Comparison of ENCODE assay signal across 33 cellular contexts in genomic region chr3:169990431-169990830, GRCh38. TPM values are rescaled to one million over a fixed set of nuclear protein-coding genes. Genes with fewer than 3 reads are reported as not detected.
"Had no signal": no experiment of that assay in that cellular context is flagged by ENCODE, and none has a peak within 500 bp of the region (broad histone marks: within the 10 kb centered on the region; RNA-seq: fewer than 3 reads in every experiment).

No MANE protein-coding gene starts in this region.

- H3K27ac ChIP-seq: cardiac muscle cell, PC-9, WERI-Rb-1 had no signal

- H3K4me1 Mint-ChIP-seq: activated CD4-positive, alpha-beta memory T cell treated with anti-CD3 and anti-CD28 coated beads, Interleukin-2, amount 10 ng/mL, durations not matched to agents 7 days and 5 days; activated CD8-positive, alpha-beta memory T cell treated with anti-CD3 and anti-CD28 coated beads, Interleukin-2, amount 10 ng/mL, durations not matched to agents 7 days and 5 days; activated naive CD8-positive, alpha-beta T cell treated with anti-CD3 and anti-CD28 coated beads, Interleukin-2, amount 10 ng/mL, durations not matched to agents 7 days and 5 days; activated T-helper 17 cell treated with anti-CD3 and anti-CD28 coated beads, Interleukin-2, amount 50 U/mL, for 72 hours had no signal

- H3K4me3 ChIP-seq: cardiac muscle cell, PC-9 had no signal

- H3K4me3 Mint-ChIP-seq: activated CD4-positive, alpha-beta memory T cell treated with anti-CD3 and anti-CD28 coated beads, Interleukin-2, amount 10 ng/mL, durations not matched to agents 7 days and 5 days; activated CD8-positive, alpha-beta memory T cell treated with anti-CD3 and anti-CD28 coated beads, Interleukin-2, amount 10 ng/mL, durations not matched to agents 7 days and 5 days; activated naive CD8-positive, alpha-beta T cell treated with anti-CD3 and anti-CD28 coated beads, Interleukin-2, amount 10 ng/mL, durations not matched to agents 7 days and 5 days; activated T-cell treated with anti-CD3 and anti-CD28 coated beads, Interleukin-2, amount 50 U/mL, for 72 hours; activated T-helper 17 cell treated with anti-CD3 and anti-CD28 coated beads, Interleukin-2, amount 50 U/mL, for 72 hours; central memory CD8-positive, alpha-beta T cell had no signal

- H3K27me3 ChIP-seq: cardiac muscle cell had no signal

- H3K9me3 Mint-ChIP-seq: activated CD4-positive, alpha-beta memory T cell treated with anti-CD3 and anti-CD28 coated beads, Interleukin-2, amount 10 ng/mL, durations not matched to agents 7 days and 5 days; activated naive CD8-positive, alpha-beta T cell treated with anti-CD3 and anti-CD28 coated beads, Interleukin-2, amount 10 ng/mL, durations not matched to agents 7 days and 5 days; activated T-cell treated with anti-CD3 and anti-CD28 coated beads, Interleukin-2, amount 50 U/mL, for 72 hours; activated T-helper 17 cell treated with anti-CD3 and anti-CD28 coated beads, Interleukin-2, amount 50 U/mL, for 72 hours; central memory CD8-positive, alpha-beta T cell had no signal

- H3K4me2 ChIP-seq: PC-9 had no signal

- H2AFZ ChIP-seq: PC-9 had no signal

- DNase-seq: activated CD4-positive, alpha-beta memory T cell treated with anti-CD3 and anti-CD28 coated beads, Interleukin-2, amount 10 ng/mL, durations not matched to agents 7 days and 5 days; activated CD4-positive, alpha-beta T cell treated with anti-CD3 and anti-CD28 coated beads for 1 hour; activated CD4-positive, alpha-beta T cell treated with anti-CD3 and anti-CD28 coated beads for 48 hours; activated CD4-positive, CD25-positive, alpha-beta regulatory T cell; activated CD8-positive, alpha-beta memory T cell treated with anti-CD3 and anti-CD28 coated beads for 24 hours; activated CD8-positive, alpha-beta memory T cell treated with anti-CD3 and anti-CD28 coated beads, Interleukin-2, amount 10 ng/mL, durations not matched to agents 7 days and 5 days; activated CD8-positive, alpha-beta memory T cell treated with anti-CD3 and anti-CD28 coated beads, Interleukin-2, amount 50 U/mL, for 48 hours; activated effector memory CD4-positive, alpha-beta T cell treated with anti-CD3 and anti-CD28 coated beads, Interleukin-2, amount 50 U/mL, for 16 hours; activated naive CD4-positive, alpha-beta T cell; activated naive CD4-positive, alpha-beta T cell treated with anti-CD3 and anti-CD28 coated beads, Interleukin-2, amount 50 U/mL, for 16 hours; activated naive CD8-positive, alpha-beta T cell treated with anti-CD3 and anti-CD28 coated beads, Interleukin-2, amount 10 ng/mL, durations not matched to agents 7 days and 5 days; activated T-cell treated with anti-CD3 and anti-CD28 coated beads, Interleukin-2, amount 50 U/mL, for 72 hours; amniotic stem cell; aorta; MM.1S; MV-4-11; NCI-H1092; NCI-H1436 treated with DMSO at 0.1 percent for 48 hours; NCI-H1694 treated with DMSO at 0.1 percent for 48 hours; NCI-H2029; NCI-H345; NCI-H524 treated with DMSO at 0.1 percent for 48 hours; NK-92 treated with Interleukin-12 subunit alpha and Interleukin-12 subunit beta, amount 100 ng/mL, for 24 hours; PC-9; Right ventricle myocardium superior; SW 1271; T-helper 1 cell; T-helper 2 cell; T-helper 9 cell; WERI-Rb-1 had no signal

- ATAC-seq: activated CD8-positive, alpha-beta memory T cell treated with anti-CD3 and anti-CD28 coated beads, Interleukin-2, amount 10 ng/mL, durations not matched to agents 7 days and 5 days; activated T-cell treated with anti-CD3 and anti-CD28 coated beads, Interleukin-2, amount 50 U/mL, for 72 hours; activated T-helper 17 cell treated with anti-CD3 and anti-CD28 coated beads, Interleukin-2, amount 50 U/mL, for 72 hours had no signal

- H3K27ac Mint-ChIP-seq: activated CD8-positive, alpha-beta memory T cell treated with anti-CD3 and anti-CD28 coated beads, Interleukin-2, amount 10 ng/mL, durations not matched to agents 7 days and 5 days; activated naive CD8-positive, alpha-beta T cell treated with anti-CD3 and anti-CD28 coated beads, Interleukin-2, amount 10 ng/mL, durations not matched to agents 7 days and 5 days had no signal

RNA-seq across cellular contexts. Expression of gene GPR160, which starts 47.4 kb away (rescaled TPM):
- total RNA-seq: cardiac muscle cell had no signal
